In the genomic region with DNA sequence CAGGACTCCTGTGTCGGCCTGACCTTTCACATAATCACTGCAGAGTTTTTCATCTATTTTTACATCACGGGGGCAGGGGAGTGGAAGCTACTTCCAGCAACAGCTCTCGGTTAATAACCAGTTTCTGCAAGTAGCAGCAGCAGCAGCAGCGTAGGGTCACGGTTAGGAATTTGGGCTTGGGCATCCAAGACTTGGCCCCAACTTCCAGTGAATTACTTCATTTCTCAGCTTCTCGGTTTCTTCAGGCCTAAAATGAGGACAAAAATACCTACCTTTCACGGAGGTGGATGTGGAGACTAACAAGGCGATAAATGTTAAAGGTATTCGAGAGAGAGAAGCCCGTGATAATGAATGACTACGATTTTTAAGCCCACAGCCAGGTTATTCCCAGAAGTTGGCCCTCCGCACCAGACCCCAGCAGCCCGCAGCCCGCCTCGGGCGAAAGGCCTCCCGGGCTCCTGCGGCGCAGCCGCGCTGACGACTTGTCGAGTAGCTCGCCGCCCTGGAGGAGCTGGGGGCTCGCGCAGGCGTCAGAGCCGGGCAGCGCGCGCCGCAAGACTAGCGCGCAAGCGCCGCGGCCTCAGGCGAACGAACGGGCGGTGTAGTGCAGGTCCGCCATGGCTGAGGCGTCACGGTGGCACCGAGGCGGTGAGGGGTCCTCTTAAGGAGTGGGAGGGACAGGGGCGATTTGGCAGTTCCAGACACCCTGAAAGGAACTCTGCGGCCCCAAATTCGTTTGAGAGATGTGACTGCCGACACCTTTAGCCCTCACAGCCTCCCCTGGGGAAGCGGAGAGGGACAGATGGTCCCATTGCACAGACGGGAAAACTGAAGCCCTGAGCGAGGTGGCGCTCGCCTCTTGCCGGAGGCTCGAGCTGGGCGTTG, we compare ENCODE assay signal across 8 cellular contexts. TPM values are rescaled to one million over a fixed set of nuclear protein-coding genes. Genes with fewer than 3 reads are reported as not detected.
DNase-seq lines count a peak whose midpoint lies in the region; ATAC-seq and TF ChIP-seq lines count a peak whose summit lies in the region.

A gene (plus strand): TSS at position 583 of the 885 bp plus-strand sequence. CDS start 35 bp downstream, at position 618.

- peaks cover 5% of the 10 kb centered on the region for H3K9me3 Mint-ChIP-seq in activated CD4-positive, alpha-beta T cell treated with anti-CD3 and anti-CD28 coated beads, Interleukin-2, amount 10 ng/mL, durations not matched to agents 24 days and 14 days

- WGBS in lower leg skin, 2 donors, result 16 to 26% methylated on average over 36 to 59 of the region's 59 CpGs

- peak within 1 kb of the TSS; percentile 88 for H3K4me3 Mint-ChIP-seq in activated CD4-positive, alpha-beta T cell treated with anti-CD3 and anti-CD28 coated beads, Interleukin-2, amount 10 ng/mL, durations not matched to agents 24 days and 14 days

- peak within 1 kb of the TSS; percentile 90 for H2AFZ ChIP-seq in Loucy (ENCODE audit: low read length)

- ATAC-seq in GM21619 (IDR thresholded peaks at IDR 0.05; ENCODE audit: unreplicated experiment), result peak; percentile 89

- no peaks in the 10 kb centered on the region for H3K36me3 Mint-ChIP-seq in activated CD4-positive, alpha-beta T cell treated with anti-CD3 and anti-CD28 coated beads, Interleukin-2, amount 10 ng/mL, durations not matched to agents 24 days and 14 days (ENCODE audit: low read depth)

- H3K27me3 Mint-ChIP-seq in activated CD4-positive, alpha-beta T cell treated with anti-CD3 and anti-CD28 coated beads, Interleukin-2, amount 10 ng/mL, durations not matched to agents 24 days and 14 days, result peaks cover 4% of the 10 kb centered on the region

- no peaks in the 10 kb centered on the region for H3K9me3 ChIP-seq in Loucy (ENCODE audit: insufficient read depth, low read depth, low read length)

- H3K9ac ChIP-seq in Loucy (ENCODE audit: low read depth, low read length, poor library complexity, severe bottlenecking), result peak within 1 kb of the TSS; percentile 89

- H3K4me3 ChIP-seq in Loucy (ENCODE audit: low read length, poor library complexity, severe bottlenecking), result peak within 1 kb of the TSS; percentile 85
- H3K4me3 ChIP-seq in lower leg skin (ENCODE audit: low read depth, poor library complexity, severe bottlenecking), result peak within 1 kb of the TSS; percentile 11

- TF ChIP-seq POLR2A in lower leg skin (IDR thresholded peaks at IDR 0.05), result no peak

- H3K27me3 ChIP-seq in Loucy (ENCODE audit: insufficient read depth, low read length, poor library complexity, severe bottlenecking), result no peaks in the 10 kb centered on the region

- peaks cover 26% of the 10 kb centered on the region for H3K4me1 ChIP-seq in Loucy (ENCODE audit: insufficient read depth, low read length, poor library complexity, severe bottlenecking)

- no peaks in the 10 kb centered on the region for H4K20me1 ChIP-seq in Loucy (ENCODE audit: insufficient read depth, low read length, poor library complexity, severe bottlenecking)

- TF ChIP-seq CTCF in Loucy (conservative IDR thresholded peaks at IDR 0.05; ENCODE audit: low read length), result no peak
- no peak for TF ChIP-seq CTCF in lower leg skin (IDR thresholded peaks at IDR 0.05)

- H3F3A ChIP-seq in Loucy (ENCODE audit: low read depth), result no peaks in the 10 kb centered on the region

- peak within 1 kb of the TSS; percentile 89 for H3K4me2 ChIP-seq in Loucy (ENCODE audit: low read depth, low read length, poor library complexity, severe bottlenecking)

- H3K4me1 Mint-ChIP-seq in activated CD4-positive, alpha-beta T cell treated with anti-CD3 and anti-CD28 coated beads, Interleukin-2, amount 10 ng/mL, durations not matched to agents 24 days and 14 days, result peaks cover 15% of the 10 kb centered on the region

- H3K9me2 ChIP-seq in Loucy (replicated peaks; ENCODE audit: low read depth, low read length), result no peaks in the 10 kb centered on the region

- intact Hi-C loops in activated CD4-positive, alpha-beta T cell treated with anti-CD3 and anti-CD28 coated beads, Interleukin-2, amount 10 ng/mL, durations not matched to agents 24 days and 14 days (cut with micrococcal nuclease), result loop anchor here (2.0 to 5.0 kb wide), 3 partner anchors 108 to 144 kb away; a partner anchor contains a TSS
- intact Hi-C loops in lower leg skin (cut with DNase I; ENCODE audit: low total_unique reads), result no loop called here

- H3K36me3 ChIP-seq in Loucy (ENCODE audit: insufficient read depth, low read length), result no peaks in the 10 kb centered on the region

- DNase-seq in DMS79 (lab: John Stamatoyannopoulos, UW), result peak; percentile 40
- peak; percentile 94 for DNase-seq in activated CD4-positive, alpha-beta T cell treated with anti-CD3 and anti-CD28 coated beads, Interleukin-2, amount 10 ng/mL, durations not matched to agents 24 days and 14 days
- peak; percentile 91 for DNase-seq in dermis blood vessel endothelial cell
- peak; percentile 57 to 92 for DNase-seq in lower leg skin (ENCODE audit: low spot score in 2 of 2)
- peak; percentile 81 to 83 for DNase-seq in stimulated activated CD4-positive, alpha-beta T cell treated with anti-CD3 and anti-CD28 coated beads, Interleukin-4, amount 100 ng/mL, for 4 hours
- DNase-seq in NCI-H748 (lab: John Stamatoyannopoulos, UW; ENCODE audit: unreplicated experiment), result no peak

- peaks cover 10% of the 10 kb centered on the region for H3K79me2 ChIP-seq in Loucy (ENCODE audit: insufficient read depth, low read length)

- H3K27ac Mint-ChIP-seq in activated CD4-positive, alpha-beta T cell treated with anti-CD3 and anti-CD28 coated beads, Interleukin-2, amount 10 ng/mL, durations not matched to agents 24 days and 14 days, result peak within 1 kb of the TSS; percentile 90

RNA-seq across cellular contexts. Expression of the gene that starts here (rescaled TPM):
- total RNA-seq in activated CD4-positive, alpha-beta T cell treated with anti-CD3 and anti-CD28 coated beads, Interleukin-2, amount 10 ng/mL, durations not matched to agents 24 days and 14 days, result not detected in 2 replicates
- total RNA-seq in dermis blood vessel endothelial cell (0.17 TPM in 1 of 2 replicates, not detected in the other), lower leg skin (not detected)

Comparison
In these comparisons a context has a peak if more than half of its experiments do, and no peak if none do; other contexts are left out.
1. Peak in DNase-seq in activated CD4-positive, alpha-beta T cell treated with anti-CD3 and anti-CD28 coated beads, Interleukin-2, amount 10 ng/mL, durations not matched to agents 24 days and 14 days; RNA of the gene not detected or under 1 TPM.
2. Peak in DNase-seq in dermis blood vessel endothelial cell; RNA of the gene not detected or under 1 TPM.
3. Peak in DNase-seq and H3K4me3 ChIP-seq in lower leg skin; RNA of the gene not detected or under 1 TPM.